Comparison of ENCODE assay signal across 8 cellular contexts in genomic region chr13:106532111-106532929, GRCh38. TPM values are rescaled to one million over a fixed set of nuclear protein-coding genes. Genes with fewer than 3 reads are reported as not detected.
DNase-seq lines count a peak whose midpoint lies in the region; ATAC-seq and TF ChIP-seq lines count a peak whose summit lies in the region.

No MANE protein-coding gene starts in this region.

- H3K9me3 Mint-ChIP-seq in T-helper 2 cell treated with Interferon-gamma antibody and Interleukin-4, amounts not matched to agents 5 μg/mL and 100 μg/mL, for 36 hours: no peaks in the 10 kb centered on the region

- peaks cover 0 to 30% of the 10 kb centered on the region in 2 donors for H3K4me1 ChIP-seq in left lung
- peaks cover 0 to 29% of the 10 kb centered on the region in 2 donors for H3K4me1 ChIP-seq in thoracic aorta (ENCODE audit: control insufficient read depth in 1 of 2, low read depth in 2 of 2)
- H3K4me1 ChIP-seq in HAP-1: peaks cover 38% of the 10 kb centered on the region

- ATAC-seq in left lung (no peak), thoracic aorta (ENCODE audit: insufficient number of reproducible peaks, low FRiP score, low read depth) (no peak), GM18517 (IDR thresholded peaks at IDR 0.05; ENCODE audit: unreplicated experiment) (no peak)

- H3K4me1 Mint-ChIP-seq in T-helper 2 cell treated with Interferon-gamma antibody and Interleukin-4, amounts not matched to agents 5 μg/mL and 100 μg/mL, for 36 hours (ENCODE audit: low read depth): peaks cover 15% of the 10 kb centered on the region

- H3K4me3 Mint-ChIP-seq in T-helper 2 cell treated with Interferon-gamma antibody and Interleukin-4, amounts not matched to agents 5 μg/mL and 100 μg/mL, for 36 hours: peak overlapping the region; percentile 6

- no peaks in the 10 kb centered on the region for H3K36me3 Mint-ChIP-seq in T-helper 2 cell treated with Interferon-gamma antibody and Interleukin-4, amounts not matched to agents 5 μg/mL and 100 μg/mL, for 36 hours (ENCODE audit: low read depth)

- in situ Hi-C loops in HAP-1 (cut with MboI; ENCODE audit: low sequenced_read_pairs): loop anchor here (25.0 kb wide), 1 partner anchor 445 kb away; no protein-coding TSS in a partner anchor

- H3K27ac Mint-ChIP-seq in T-helper 2 cell treated with Interferon-gamma antibody and Interleukin-4, amounts not matched to agents 5 μg/mL and 100 μg/mL, for 36 hours: no peak overlapping the region

- TF ChIP-seq CTCF in left lung (IDR thresholded peaks at IDR 0.05) (no peak), thoracic aorta (IDR thresholded peaks at IDR 0.05) (no peak)

- H3K27ac ChIP-seq in left lung (peak overlapping the region; percentile 81 to 86), thoracic aorta (peak overlapping the region; percentile 88 to 91)

- H3K27me3 ChIP-seq in left lung: peaks cover 0 to 53% of the 10 kb centered on the region in 2 donors
- H3K27me3 ChIP-seq in thoracic aorta (replicated peaks; ENCODE audit: insufficient read depth): no peaks in the 10 kb centered on the region
- no peaks in the 10 kb centered on the region for H3K27me3 ChIP-seq in HAP-1 (ENCODE audit: low read depth)

- H3K36me3 ChIP-seq in left lung (no peaks in the 10 kb centered on the region), thoracic aorta (no peaks in the 10 kb centered on the region), HAP-1 (replicated peaks) (no peaks in the 10 kb centered on the region)

- H3K9me3 ChIP-seq in left lung: no peaks in the 10 kb centered on the region
- no peaks in the 10 kb centered on the region for H3K9me3 ChIP-seq in thoracic aorta
- no peaks in the 10 kb centered on the region for H3K9me3 ChIP-seq in HAP-1

- DNase-seq in T-helper 2 cell treated with Interferon-gamma antibody and Interleukin-4, amounts not matched to agents 5 μg/mL and 100 μg/mL, for 36 hours (ENCODE audit: low spot score): no peak
- DNase-seq in T-helper 2 cell (no peak), brain pericyte (ENCODE audit: low read depth, low spot score) (peak; percentile 12), left lung (no peak), thoracic aorta (ENCODE audit: low spot score) (no peak), HAP-1 (ENCODE audit: low spot score in 2 of 2) (no peak)
- no peak for DNase-seq in stimulated activated CD4-positive, alpha-beta T cell treated with anti-CD3 and anti-CD28 coated beads, Interleukin-4, amount 100 ng/mL, for 4 hours

- peaks cover 63% of the 10 kb centered on the region for H3K27me3 Mint-ChIP-seq in T-helper 2 cell treated with Interferon-gamma antibody and Interleukin-4, amounts not matched to agents 5 μg/mL and 100 μg/mL, for 36 hours (ENCODE audit: low read depth)

- intact Hi-C loops in left lung (cut with DNase I): loop anchor here in 1 of 2 donors (10.0 kb wide), 2 partner anchors 382 to 448 kb away; no protein-coding TSS in a partner anchor

- peak overlapping the region; percentile 52 to 65 for H3K4me3 ChIP-seq in left lung
- peak overlapping the region; percentile 89 for H3K4me3 ChIP-seq in thoracic aorta
- H3K4me3 ChIP-seq in HAP-1: no peak overlapping the region

RNA-seq across cellular contexts. Expression of gene EFNB2, which starts 3.1 kb away (rescaled TPM):
- total RNA-seq in left lung (10 to 100 TPM; 39.6 to 40.2 TPM), thoracic aorta (10 to 100 TPM; 27.2 to 45.2 TPM)

RNA-seq across cellular contexts. Expression of gene ARGLU1, which starts 35.6 kb away (rescaled TPM):
- total RNA-seq in left lung (10 to 100 TPM; 67.3 to 84.2 TPM), thoracic aorta (100 to 1,000 TPM; 112 to 159 TPM)
